ENCODE assay signal across 19 cellular contexts in the genomic region with DNA sequence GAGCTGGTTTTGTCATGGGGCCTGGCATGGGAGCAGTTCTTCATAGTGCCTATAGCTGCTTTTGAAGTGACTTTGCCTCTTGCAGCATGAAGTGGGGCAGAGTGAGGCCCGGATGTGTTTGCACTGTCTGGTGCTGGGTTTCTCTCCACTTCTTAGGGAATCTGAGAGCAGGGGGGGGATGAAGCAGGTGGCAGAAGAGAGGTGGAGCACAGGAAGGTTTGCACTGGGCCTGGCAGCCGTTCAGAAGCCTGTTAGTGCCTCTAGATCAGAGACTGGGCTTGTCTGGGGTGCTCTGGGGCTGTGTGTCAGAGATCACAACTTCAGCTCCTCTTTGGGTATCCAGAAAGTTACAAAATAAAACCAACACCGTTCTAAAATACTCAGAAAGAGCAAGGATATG. TPM values are rescaled to one million over a fixed set of nuclear protein-coding genes. Genes with fewer than 3 reads are reported as not detected.
DNase-seq lines count a peak whose midpoint lies in the region; ATAC-seq and TF ChIP-seq lines count a peak whose summit lies in the region.
"Had no signal": no experiment of that assay in that cellular context is flagged by ENCODE, and none has a peak within 500 bp of the region (broad histone marks: within the 10 kb centered on the region; RNA-seq: fewer than 3 reads in every experiment).

No MANE protein-coding gene starts in this region.

- DNase-seq in NCI-H2171 treated with DMSO at 0.1 percent for 48 hours (lab: John Stamatoyannopoulos, UW) = peak; percentile 26
- no peak for DNase-seq in NCI-H2171 (lab: John Stamatoyannopoulos, UW)
- DNase-seq in CD4-positive, alpha-beta T cell = no peak
- peak; percentile 22 for DNase-seq in NCI-H69 (lab: John Stamatoyannopoulos, UW)
- DNase-seq in glutamatergic neuron = no peak
- DNase-seq in adrenal gland = no peak
- no peak for DNase-seq in breast epithelium (ENCODE audit: low spot score in 2 of 2)
- no peak for DNase-seq in stimulated activated CD4-positive, alpha-beta T cell treated with anti-CD3 and anti-CD28 coated beads, Interleukin-4, amount 100 ng/mL, for 4 hours
- DNase-seq: 8988T; Caco-2; H7; KBM-7; lower lobe of right lung; NCI-H1930; NCI-H748 treated with DMSO at 0.1 percent for 48 hours; OCI-M1; SHP77; stimulated activated CD4-positive, alpha-beta T cell treated with anti-CD3 and anti-CD28 coated beads, Interleukin-2, amount 100 ng/mL, for 24 hours had no signal

- H3K27ac ChIP-seq in CD4-positive, alpha-beta T cell (ENCODE audit: low read depth, low read length) = no peak overlapping the region
- H3K27ac ChIP-seq in adrenal gland = no peak overlapping the region
- H3K27ac ChIP-seq in breast epithelium = no peak overlapping the region
- H3K27ac ChIP-seq: lower lobe of right lung had no signal

- H3K36me3 ChIP-seq in adrenal gland (replicated peaks in 1 of 2) = peaks cover 0 to 62% of the 10 kb centered on the region in 2 donors
- peaks cover 4% of the 10 kb centered on the region for H3K36me3 ChIP-seq in breast epithelium

- no peak for ATAC-seq in CD4-positive, alpha-beta T cell (ENCODE audit: poor library complexity)
- ATAC-seq: lower lobe of right lung had no signal

- peaks cover 96% of the 10 kb centered on the region for H3K36me3 Mint-ChIP-seq in CD4-positive, alpha-beta T cell (ENCODE audit: low read depth)
- peaks cover 7% of the 10 kb centered on the region for H3K36me3 Mint-ChIP-seq in glutamatergic neuron (ENCODE audit: unreplicated experiment)

- 46 to 51% (median 50%) methylated on average over 3 of the region's 3 CpGs for WGBS in adrenal gland, 4 donors

- peaks cover 12 to 31% of the 10 kb centered on the region in 2 donors for H3K4me1 ChIP-seq in adrenal gland (replicated peaks in 1 of 2)
- H3K4me1 ChIP-seq in breast epithelium = no peaks in the 10 kb centered on the region
- H3K4me1 ChIP-seq: Caco-2, lower lobe of right lung had no signal

- peak overlapping the region; percentile 75 for H3K27ac Mint-ChIP-seq in CD4-positive, alpha-beta T cell
- H3K27ac Mint-ChIP-seq in glutamatergic neuron (ENCODE audit: unreplicated experiment) = peak overlapping the region; percentile 98

- CTCF ChIA-PET in CD4-positive, alpha-beta T cell (lab: Charles Lee) = no interaction called here

- H3K27me3 Mint-ChIP-seq in CD4-positive, alpha-beta T cell = no peaks in the 10 kb centered on the region
- H3K27me3 Mint-ChIP-seq in glutamatergic neuron (ENCODE audit: unreplicated experiment) = peaks cover 8% of the 10 kb centered on the region

- H3K9me3 Mint-ChIP-seq in CD4-positive, alpha-beta T cell = no peaks in the 10 kb centered on the region
- H3K9me3 Mint-ChIP-seq in glutamatergic neuron (ENCODE audit: unreplicated experiment) = peaks cover 16% of the 10 kb centered on the region

- intact Hi-C loops in CD4-positive, alpha-beta T cell (cut with DNase I, micrococcal nuclease) = no loop called here
- intact Hi-C loops in adrenal gland (cut with DNase I) = no loop called here
- intact Hi-C loops in breast epithelium (cut with DNase I; ENCODE audit: low total_unique reads) = no loop called here

- POLR2A ChIA-PET in CD4-positive, alpha-beta T cell (lab: Charles Lee) = interaction anchor here (1.0 to 1.4 kb wide), 2 partner anchors 15 to 109 kb away, joined by 3 read pairs; no protein-coding TSS in a partner anchor

- TF ChIP-seq POLR2A in adrenal gland (IDR thresholded peaks at IDR 0.05) (no peak), breast epithelium (IDR thresholded peaks at IDR 0.05) (no peak)

- H3K9me3 ChIP-seq in CD4-positive, alpha-beta T cell (ENCODE audit: control insufficient read depth, low read length) = no peaks in the 10 kb centered on the region
- H3K9me3 ChIP-seq in adrenal gland (replicated peaks in 1 of 3) (no peaks in the 10 kb centered on the region), breast epithelium (no peaks in the 10 kb centered on the region)
- H3K9me3 ChIP-seq: Caco-2, lower lobe of right lung had no signal

- no peak overlapping the region for H3K4me3 Mint-ChIP-seq in CD4-positive, alpha-beta T cell
- H3K4me3 Mint-ChIP-seq in glutamatergic neuron (ENCODE audit: unreplicated experiment) = peak overlapping the region; percentile 30

- no peak overlapping the region for H3K4me3 ChIP-seq in adrenal gland
- no peak overlapping the region for H3K4me3 ChIP-seq in breast epithelium
- H3K4me3 ChIP-seq: lower lobe of right lung, skin epidermis had no signal

- H3K27me3 ChIP-seq in CD4-positive, alpha-beta T cell (ENCODE audit: control insufficient read depth, insufficient read depth, low read length) = no peaks in the 10 kb centered on the region
- H3K27me3 ChIP-seq in adrenal gland (no peaks in the 10 kb centered on the region), breast epithelium (no peaks in the 10 kb centered on the region)

- H3K4me1 Mint-ChIP-seq in CD4-positive, alpha-beta T cell (ENCODE audit: low read depth) = peaks cover 53% of the 10 kb centered on the region
- peaks cover 46% of the 10 kb centered on the region for H3K4me1 Mint-ChIP-seq in glutamatergic neuron (ENCODE audit: low read depth, unreplicated experiment)

- no peak for TF ChIP-seq CTCF in CD4-positive, alpha-beta T cell (IDR thresholded peaks at IDR 0.05)
- no peak for TF ChIP-seq CTCF in glutamatergic neuron (IDR thresholded peaks at IDR 0.05; ENCODE audit: partially characterized antibody, unreplicated experiment)
- TF ChIP-seq CTCF in adrenal gland (IDR thresholded peaks at IDR 0.05) = no peak
- no peak for TF ChIP-seq CTCF in breast epithelium (IDR thresholded peaks at IDR 0.05)

RNA-seq across cellular contexts. Expression of a gene that starts 18.4 kb away (rescaled TPM):
- 10 to 100 TPM; 80.4 to 80.9 TPM for total RNA-seq in CD4-positive, alpha-beta T cell
- total RNA-seq in glutamatergic neuron (ENCODE audit: unreplicated experiment) = 93.5 TPM
- total RNA-seq in adrenal gland = 10 to 100 TPM; 17.7 to 50.1 (median 34.5) TPM
- polyA plus RNA-seq in adrenal gland = 10 to 100 TPM; 14.0 to 73.4 (median 69.5) TPM
- total RNA-seq in breast epithelium = 10 to 100 TPM; 15.0 to 30.9 (median 22.3) TPM

RNA-seq across cellular contexts. Expression of a gene that starts 18.5 kb away (rescaled TPM):
- total RNA-seq in CD4-positive, alpha-beta T cell = 100 to 1,000 TPM; 145 to 159 TPM
- total RNA-seq in glutamatergic neuron (ENCODE audit: unreplicated experiment) (46.1 TPM), adrenal gland (10 to 100 TPM; 36.2 to 89.5 (median 41.5) TPM), breast epithelium (100 to 1,000 TPM in 1 of 3 donors, 10 to 100 TPM in 2; 56.7 to 189 (median 57.8) TPM)
- polyA plus RNA-seq in adrenal gland = 100 to 1,000 TPM in 1 of 3 donors, 10 to 100 TPM in 2; 35.6 to 116 (median 50.8) TPM

RNA-seq across cellular contexts. Expression of a gene that starts 29.7 kb away (rescaled TPM):
- total RNA-seq in CD4-positive, alpha-beta T cell = 10 to 100 TPM; 12.6 to 13.9 TPM
- 42.3 TPM for total RNA-seq in glutamatergic neuron (ENCODE audit: unreplicated experiment)
- 10 to 100 TPM; 23.7 to 61.4 (median 39.8) TPM for total RNA-seq in adrenal gland
- polyA plus RNA-seq in adrenal gland = 10 to 100 TPM; 19.7 to 51.1 (median 25.5) TPM
- total RNA-seq in breast epithelium = 10 to 100 TPM; 54.4 to 60.7 (median 57.8) TPM

RNA-seq across cellular contexts. Expression of a gene that starts 50.6 kb away (rescaled TPM):
- total RNA-seq in CD4-positive, alpha-beta T cell = 10 to 100 TPM; 13.4 to 15.1 TPM
- 33.5 TPM for total RNA-seq in glutamatergic neuron (ENCODE audit: unreplicated experiment)
- total RNA-seq in adrenal gland = 10 to 100 TPM; 19.5 to 36.3 (median 28.6) TPM
- 10 to 100 TPM in 1 of 3 donors, 1 to 10 TPM in 2; 9.8 to 23.7 (median 10.0) TPM for polyA plus RNA-seq in adrenal gland
- 10 to 100 TPM; 22.6 to 26.7 (median 23.9) TPM for total RNA-seq in breast epithelium

Comparison
In these comparisons a context has a peak if more than half of its experiments do, and no peak if none do; other contexts are left out.
1. DNase-seq: peak in NCI-H2171 treated with DMSO at 0.1 percent for 48 hours (single experiment) and NCI-H69 (single experiment); none in NCI-H2171 (single experiment), CD4-positive, alpha-beta T cell (0 of 10), glutamatergic neuron (single experiment), adrenal gland (0 of 7), breast epithelium (0 of 2) and stimulated activated CD4-positive, alpha-beta T cell treated with anti-CD3 and anti-CD28 coated beads, Interleukin-4, amount 100 ng/mL, for 4 hours (0 of 2).